ENCODE assay signal across 8 cellular contexts in genomic region chr4:82797591-82798081, GRCh38. TPM values are rescaled to one million over a fixed set of nuclear protein-coding genes. Genes with fewer than 3 reads are reported as not detected.
DNase-seq lines count a peak whose midpoint lies in the region; ATAC-seq and TF ChIP-seq lines count a peak whose summit lies in the region.

No MANE protein-coding gene starts in this region.

- TF ChIP-seq CTCF in osteocyte (IDR thresholded peaks at IDR 0.05): no peak

- peak; percentile 37 for DNase-seq in stimulated activated CD4-positive, alpha-beta T cell treated with anti-CD3 and anti-CD28 coated beads, Interleukin-15, amount 100 ng/mL, for 24 hours
- no peak for DNase-seq in stimulated activated CD4-positive, alpha-beta T cell treated with anti-CD3 and anti-CD28 coated beads, Interleukin-12 subunit alpha, Interleukin-12 subunit beta, amount 100 ng/mL, for 4 hours
- DNase-seq in activated CD4-positive, alpha-beta memory T cell treated with anti-CD3 and anti-CD28 coated beads, Interleukin-2, amount 10 ng/mL, durations not matched to agents 7 days and 5 days: no peak
- DNase-seq in glomerular visceral epithelial cell (ENCODE audit: extremely low spot score) (peak; percentile 37), osteocyte (ENCODE audit: extremely low spot score, unreplicated experiment) (no peak), NCI-H526 treated with DMSO at 0.1 percent for 48 hours (lab: John Stamatoyannopoulos, UW) (no peak)

- H3K27me3 Mint-ChIP-seq in activated CD4-positive, alpha-beta memory T cell treated with anti-CD3 and anti-CD28 coated beads, Interleukin-2, amount 10 ng/mL, durations not matched to agents 7 days and 5 days: peaks cover 68% of the 10 kb centered on the region
- H3K27me3 Mint-ChIP-seq in osteocyte (ENCODE audit: unreplicated experiment): peaks cover 4% of the 10 kb centered on the region

- peak overlapping the region; percentile 53 for H3K4me3 Mint-ChIP-seq in activated CD4-positive, alpha-beta memory T cell treated with anti-CD3 and anti-CD28 coated beads, Interleukin-2, amount 10 ng/mL, durations not matched to agents 7 days and 5 days
- peak overlapping the region; percentile 82 for H3K4me3 Mint-ChIP-seq in osteocyte (ENCODE audit: unreplicated experiment)

- POLR2A ChIA-PET in activated CD4-positive, alpha-beta memory T cell treated with anti-CD3 and anti-CD28 coated beads, Interleukin-2, amount 10 ng/mL, durations not matched to agents 7 days and 5 days (lab: Charles Lee): no interaction called here

- H3K4me1 Mint-ChIP-seq in activated CD4-positive, alpha-beta memory T cell treated with anti-CD3 and anti-CD28 coated beads, Interleukin-2, amount 10 ng/mL, durations not matched to agents 7 days and 5 days: peaks cover 16% of the 10 kb centered on the region
- H3K4me1 Mint-ChIP-seq in osteocyte (ENCODE audit: unreplicated experiment): peaks cover 30% of the 10 kb centered on the region

- CTCF ChIA-PET in activated CD4-positive, alpha-beta memory T cell treated with anti-CD3 and anti-CD28 coated beads, Interleukin-2, amount 10 ng/mL, durations not matched to agents 7 days and 5 days (lab: Charles Lee): no interaction called here

- no peak overlapping the region for H3K27ac Mint-ChIP-seq in activated CD4-positive, alpha-beta memory T cell treated with anti-CD3 and anti-CD28 coated beads, Interleukin-2, amount 10 ng/mL, durations not matched to agents 7 days and 5 days
- H3K27ac Mint-ChIP-seq in osteocyte (ENCODE audit: unreplicated experiment): peak overlapping the region; percentile 4

- no peaks in the 10 kb centered on the region for H3K9me3 Mint-ChIP-seq in activated CD4-positive, alpha-beta memory T cell treated with anti-CD3 and anti-CD28 coated beads, Interleukin-2, amount 10 ng/mL, durations not matched to agents 7 days and 5 days
- H3K9me3 Mint-ChIP-seq in osteocyte (ENCODE audit: unreplicated experiment): no peaks in the 10 kb centered on the region

- ATAC-seq in GM18520 (IDR thresholded peaks at IDR 0.05; ENCODE audit: unreplicated experiment) (no peak), GM19351 (IDR thresholded peaks at IDR 0.05; ENCODE audit: unreplicated experiment) (no peak)

- no peaks in the 10 kb centered on the region for H3K36me3 Mint-ChIP-seq in activated CD4-positive, alpha-beta memory T cell treated with anti-CD3 and anti-CD28 coated beads, Interleukin-2, amount 10 ng/mL, durations not matched to agents 7 days and 5 days (ENCODE audit: low read depth)
- H3K36me3 Mint-ChIP-seq in osteocyte (ENCODE audit: unreplicated experiment): no peaks in the 10 kb centered on the region

RNA-seq across cellular contexts. Expression of gene SCD5, which starts 1.0 kb away (rescaled TPM):
- under 1 TPM; 0.20 to 0.45 TPM for total RNA-seq in activated CD4-positive, alpha-beta memory T cell treated with anti-CD3 and anti-CD28 coated beads, Interleukin-2, amount 10 ng/mL, durations not matched to agents 7 days and 5 days
- 23.7 and 23.9 TPM in 2 replicates for total RNA-seq in osteocyte

Comparison
In these comparisons a context has a peak if more than half of its experiments do, and no peak if none do; other contexts are left out.
1. DNase-seq: peak in stimulated activated CD4-positive, alpha-beta T cell treated with anti-CD3 and anti-CD28 coated beads, Interleukin-15, amount 100 ng/mL, for 24 hours (single experiment) and glomerular visceral epithelial cell (single experiment); none in stimulated activated CD4-positive, alpha-beta T cell treated with anti-CD3 and anti-CD28 coated beads, Interleukin-12 subunit alpha, Interleukin-12 subunit beta, amount 100 ng/mL, for 4 hours (single experiment), activated CD4-positive, alpha-beta memory T cell treated with anti-CD3 and anti-CD28 coated beads, Interleukin-2, amount 10 ng/mL, durations not matched to agents 7 days and 5 days (single experiment), osteocyte (single experiment) and NCI-H526 treated with DMSO at 0.1 percent for 48 hours (single experiment).
2. RNA of gene SCD5, which starts 1.0 kb away (total RNA-seq): 23.7 to 23.9 TPM in osteocyte; 0.20 to 0.45 TPM in activated CD4-positive, alpha-beta memory T cell treated with anti-CD3 and anti-CD28 coated beads, Interleukin-2, amount 10 ng/mL, durations not matched to agents 7 days and 5 days; every median in the first group is over 10 times any median in the second.